ENCODE assay signal across 8 cellular contexts in genomic region chr16:89201467-89202377, GRCh38. TPM values are rescaled to one million over a fixed set of nuclear protein-coding genes. Genes with fewer than 3 reads are reported as not detected.
DNase-seq lines count a peak whose midpoint lies in the region; ATAC-seq and TF ChIP-seq lines count a peak whose summit lies in the region.

No MANE protein-coding gene starts in this region.

- H3K36me3 Mint-ChIP-seq in activated naive CD8-positive, alpha-beta T cell treated with anti-CD3 and anti-CD28 coated beads for 36 hours = no peaks in the 10 kb centered on the region

- H3K4me1 Mint-ChIP-seq in activated naive CD8-positive, alpha-beta T cell treated with anti-CD3 and anti-CD28 coated beads for 36 hours = no peaks in the 10 kb centered on the region

- H3K27ac Mint-ChIP-seq in activated naive CD8-positive, alpha-beta T cell treated with anti-CD3 and anti-CD28 coated beads for 36 hours = no peak overlapping the region

- ATAC-seq in HG03135 (IDR thresholded peaks at IDR 0.05; ENCODE audit: unreplicated experiment) (peak; percentile 52), SK-N-SH treated with all-trans-retinoic acid at 6 μM for 48 hours (peak; percentile 77), HG02885 (IDR thresholded peaks at IDR 0.05; ENCODE audit: poor library complexity, unreplicated experiment) (no peak)

- intact Hi-C loops in left ventricle myocardium inferior (cut with micrococcal nuclease) = no loop called here

- H3K27me3 ChIP-seq in BLaER1 (peaks cover 42% of the 10 kb centered on the region), left ventricle myocardium inferior (ENCODE audit: low read depth) (peaks cover 100% of the 10 kb centered on the region)

- H3K9ac ChIP-seq in BLaER1 = no peak overlapping the region

- H3K4me1 ChIP-seq in BLaER1 = 0 out of 2 replicates have a peak, but pooled peaks cover 9% of the 10 kb centered on the region
- H3K4me1 ChIP-seq in left ventricle myocardium inferior = peaks cover 16% of the 10 kb centered on the region

- no peak overlapping the region for H3K27ac ChIP-seq in BLaER1
- no peak overlapping the region for H3K27ac ChIP-seq in left ventricle myocardium inferior (replicated peaks)

- peak overlapping the region; percentile 54 for H3K4me2 ChIP-seq in BLaER1

- H3K4me3 Mint-ChIP-seq in activated naive CD8-positive, alpha-beta T cell treated with anti-CD3 and anti-CD28 coated beads for 36 hours = no peak overlapping the region

- H3K36me3 ChIP-seq in BLaER1 (no peaks in the 10 kb centered on the region), left ventricle myocardium inferior (no peaks in the 10 kb centered on the region)

- no peaks in the 10 kb centered on the region for H4K20me1 ChIP-seq in BLaER1

- no peaks in the 10 kb centered on the region for H3K9me3 Mint-ChIP-seq in activated naive CD8-positive, alpha-beta T cell treated with anti-CD3 and anti-CD28 coated beads for 36 hours

- DNase-seq in activated naive CD8-positive, alpha-beta T cell treated with anti-CD3 and anti-CD28 coated beads for 36 hours = peak; percentile 83
- DNase-seq in left ventricle myocardium inferior (peak; percentile 51), skeletal muscle cell (ENCODE audit: low read depth) (peak; percentile 17), pons (ENCODE audit: low spot score) (no peak)

- no peak for TF ChIP-seq CTCF in left ventricle myocardium inferior (IDR thresholded peaks at IDR 0.05; ENCODE audit: borderline replicate concordance)

- peaks cover 59% of the 10 kb centered on the region for H3K27me3 Mint-ChIP-seq in activated naive CD8-positive, alpha-beta T cell treated with anti-CD3 and anti-CD28 coated beads for 36 hours

- H3K4me3 ChIP-seq in BLaER1 (peak overlapping the region; percentile 50; the same call in 1 of the 2 replicates), left ventricle myocardium inferior (peak overlapping the region; percentile 51), skeletal muscle cell (ENCODE audit: low read depth, low read length) (peak overlapping the region; percentile 37)

- H3K9me3 ChIP-seq in BLaER1 (peaks cover 9% of the 10 kb centered on the region), left ventricle myocardium inferior (replicated peaks) (peaks cover 4% of the 10 kb centered on the region)

TF ChIP-seq in SK-N-SH treated with all-trans-retinoic acid at 6 μM for 48 hours, 23 proteins besides CTCF, POLR2A, EP300 and RAD21:
- TF ChIP-seq ZNF70 (CRISPR knock-in tag; IDR thresholded peaks at IDR 0.05) (no peak), ARNTL (CRISPR knock-in tag; IDR thresholded peaks at IDR 0.05; ENCODE audit: borderline replicate concordance, low read depth) (no peak), ZC3H10 (CRISPR knock-in tag; IDR thresholded peaks at IDR 0.05) (no peak), CSDC2 (CRISPR knock-in tag; IDR thresholded peaks at IDR 0.05) (no peak), BACH2 (CRISPR knock-in tag; IDR thresholded peaks at IDR 0.05; ENCODE audit: borderline replicate concordance) (no peak), RARB (CRISPR knock-in tag; IDR thresholded peaks at IDR 0.05) (no peak), ISL1 (CRISPR knock-in tag; IDR thresholded peaks at IDR 0.05) (no peak), ZNF565 (CRISPR knock-in tag; conservative IDR thresholded peaks at IDR 0.05; ENCODE audit: low read depth) (no peak), TOX (CRISPR knock-in tag; IDR thresholded peaks at IDR 0.05; ENCODE audit: borderline replicate concordance) (no peak), SNAI2 (CRISPR knock-in tag; IDR thresholded peaks at IDR 0.05) (no peak), ZFP3 (CRISPR knock-in tag; IDR thresholded peaks at IDR 0.05) (no peak)
- TF ChIP-seq, protein P1, sequence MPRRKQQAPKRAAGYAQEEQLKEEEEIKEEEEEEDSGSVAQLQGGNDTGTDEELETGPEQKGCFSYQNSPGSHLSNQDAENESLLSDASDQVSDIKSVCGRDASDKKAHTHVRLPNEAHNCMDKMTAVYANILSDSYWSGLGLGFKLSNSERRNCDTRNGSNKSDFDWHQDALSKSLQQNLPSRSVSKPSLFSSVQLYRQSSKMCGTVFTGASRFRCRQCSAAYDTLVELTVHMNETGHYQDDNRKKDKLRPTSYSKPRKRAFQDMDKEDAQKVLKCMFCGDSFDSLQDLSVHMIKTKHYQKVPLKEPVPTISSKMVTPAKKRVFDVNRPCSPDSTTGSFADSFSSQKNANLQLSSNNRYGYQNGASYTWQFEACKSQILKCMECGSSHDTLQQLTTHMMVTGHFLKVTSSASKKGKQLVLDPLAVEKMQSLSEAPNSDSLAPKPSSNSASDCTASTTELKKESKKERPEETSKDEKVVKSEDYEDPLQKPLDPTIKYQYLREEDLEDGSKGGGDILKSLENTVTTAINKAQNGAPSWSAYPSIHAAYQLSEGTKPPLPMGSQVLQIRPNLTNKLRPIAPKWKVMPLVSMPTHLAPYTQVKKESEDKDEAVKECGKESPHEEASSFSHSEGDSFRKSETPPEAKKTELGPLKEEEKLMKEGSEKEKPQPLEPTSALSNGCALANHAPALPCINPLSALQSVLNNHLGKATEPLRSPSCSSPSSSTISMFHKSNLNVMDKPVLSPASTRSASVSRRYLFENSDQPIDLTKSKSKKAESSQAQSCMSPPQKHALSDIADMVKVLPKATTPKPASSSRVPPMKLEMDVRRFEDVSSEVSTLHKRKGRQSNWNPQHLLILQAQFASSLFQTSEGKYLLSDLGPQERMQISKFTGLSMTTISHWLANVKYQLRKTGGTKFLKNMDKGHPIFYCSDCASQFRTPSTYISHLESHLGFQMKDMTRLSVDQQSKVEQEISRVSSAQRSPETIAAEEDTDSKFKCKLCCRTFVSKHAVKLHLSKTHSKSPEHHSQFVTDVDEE (CRISPR knock-in tag; IDR thresholded peaks at IDR 0.05) = no peak
- TF ChIP-seq, protein P2, sequence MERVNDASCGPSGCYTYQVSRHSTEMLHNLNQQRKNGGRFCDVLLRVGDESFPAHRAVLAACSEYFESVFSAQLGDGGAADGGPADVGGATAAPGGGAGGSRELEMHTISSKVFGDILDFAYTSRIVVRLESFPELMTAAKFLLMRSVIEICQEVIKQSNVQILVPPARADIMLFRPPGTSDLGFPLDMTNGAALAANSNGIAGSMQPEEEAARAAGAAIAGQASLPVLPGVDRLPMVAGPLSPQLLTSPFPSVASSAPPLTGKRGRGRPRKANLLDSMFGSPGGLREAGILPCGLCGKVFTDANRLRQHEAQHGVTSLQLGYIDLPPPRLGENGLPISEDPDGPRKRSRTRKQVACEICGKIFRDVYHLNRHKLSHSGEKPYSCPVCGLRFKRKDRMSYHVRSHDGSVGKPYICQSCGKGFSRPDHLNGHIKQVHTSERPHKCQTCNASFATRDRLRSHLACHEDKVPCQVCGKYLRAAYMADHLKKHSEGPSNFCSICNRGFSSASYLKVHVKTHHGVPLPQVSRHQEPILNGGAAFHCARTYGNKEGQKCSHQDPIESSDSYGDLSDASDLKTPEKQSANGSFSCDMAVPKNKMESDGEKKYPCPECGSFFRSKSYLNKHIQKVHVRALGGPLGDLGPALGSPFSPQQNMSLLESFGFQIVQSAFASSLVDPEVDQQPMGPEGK (CRISPR knock-in tag; IDR thresholded peaks at IDR 0.05; ENCODE audit: borderline replicate concordance) = no peak

RNA-seq across cellular contexts. Expression of gene SLC22A31, which starts 1.4 kb away (rescaled TPM):
- total RNA-seq in activated naive CD8-positive, alpha-beta T cell treated with anti-CD3 and anti-CD28 coated beads for 36 hours = not detected
- not detected for total RNA-seq in left ventricle myocardium inferior

RNA-seq across cellular contexts. Expression of gene ZNF778, which starts 15.8 kb away (rescaled TPM):
- total RNA-seq in activated naive CD8-positive, alpha-beta T cell treated with anti-CD3 and anti-CD28 coated beads for 36 hours = 1 to 10 TPM; 8.9 to 9.6 TPM
- total RNA-seq in left ventricle myocardium inferior = 8.7 TPM

RNA-seq across cellular contexts. Expression of gene CDH15, which starts 30.2 kb away (rescaled TPM):
- total RNA-seq in activated naive CD8-positive, alpha-beta T cell treated with anti-CD3 and anti-CD28 coated beads for 36 hours = not detected
- total RNA-seq in left ventricle myocardium inferior = not detected
